In genomic region chr7:48887500-48887899, GRCh38 we compare ENCODE assay signal across 22 cellular contexts. TPM values are rescaled to one million over a fixed set of nuclear protein-coding genes. Genes with fewer than 3 reads are reported as not detected.
DNase-seq lines count a peak whose midpoint lies in the region; ATAC-seq, FAIRE-seq and TF ChIP-seq lines count a peak whose summit lies in the region.
"Had no signal": no experiment of that assay in that cellular context is flagged by ENCODE, and none has a peak within 500 bp of the region (broad histone marks: within the 10 kb centered on the region; RNA-seq: fewer than 3 reads in every experiment).

No MANE protein-coding gene starts in this region.

- no peak overlapping the region for H4K8ac ChIP-seq in mesendoderm (ENCODE audit: low read depth, low read length)

- H3K4me3 ChIP-seq in bronchial epithelial cell (ENCODE audit: low read depth, low read length) (no peak overlapping the region), mesendoderm (ENCODE audit: low read length) (no peak overlapping the region)
- H3K4me3 ChIP-seq: GM23338, left lung, testis had no signal

- DNase-seq in ELF-1 (ENCODE audit: low read depth, low spot score) (peak; percentile 9), NCI-H446 treated with DMSO at 0.1 percent for 48 hours (lab: John Stamatoyannopoulos, UW) (peak; percentile 70), bronchial epithelial cell (ENCODE audit: low read depth) (peak; percentile 21), mesendoderm (peak; percentile 11), NCI-H1105 treated with DMSO at 0.1 percent for 48 hours (lab: John Stamatoyannopoulos, UW) (no peak)
- DNase-seq: activated B cell treated with CpG ODN at 0.5 μM for 24 hours; activated CD8-positive, alpha-beta T cell treated with anti-CD3 and anti-CD28 coated beads, Interleukin-2, amount 10 ng/mL, durations not matched to agents 7 days and 5 days; activated T-cell treated with anti-CD3 and anti-CD28 coated beads, Interleukin-2, amount 50 U/mL, for 72 hours; BE2C; central memory CD4-positive, alpha-beta T cell; effector CD8-positive, alpha-beta T cell; foreskin fibroblast; IMR-90; left lung; NCI-H1105; RPMI8226; small intestine; testis had no signal

- no peak overlapping the region for H3K27ac ChIP-seq in mesendoderm (ENCODE audit: low read depth, low read length)
- H3K27ac ChIP-seq: left lung, testis had no signal

- H4K5ac ChIP-seq in mesendoderm (ENCODE audit: low read length): no peak overlapping the region

- H2BK5ac ChIP-seq in mesendoderm (ENCODE audit: low read length): no peak overlapping the region

- H3K79me2 ChIP-seq in mesendoderm (ENCODE audit: control insufficient read depth, insufficient read depth, low read length): no peaks in the 10 kb centered on the region

- no peak for ATAC-seq in HG03442 (IDR thresholded peaks at IDR 0.05; ENCODE audit: unreplicated experiment)
- ATAC-seq in HG02970 (IDR thresholded peaks at IDR 0.05; ENCODE audit: low FRiP score, unreplicated experiment): no peak
- ATAC-seq: activated CD8-positive, alpha-beta T cell treated with anti-CD3 and anti-CD28 coated beads, Interleukin-2, amount 10 ng/mL, durations not matched to agents 7 days and 5 days; activated T-cell treated with anti-CD3 and anti-CD28 coated beads, Interleukin-2, amount 50 U/mL, for 72 hours; GM23338; left lung had no signal

- H3K79me1 ChIP-seq in mesendoderm (ENCODE audit: low read length): no peaks in the 10 kb centered on the region

- H3K27me3 ChIP-seq in bronchial epithelial cell (ENCODE audit: control insufficient read depth, insufficient read depth, low read length) (no peaks in the 10 kb centered on the region), mesendoderm (ENCODE audit: insufficient read depth, low read length, poor library complexity) (no peaks in the 10 kb centered on the region)
- H3K27me3 ChIP-seq: BE2C, left lung, testis had no signal

- H3K4me2 ChIP-seq in mesendoderm (ENCODE audit: low read length): no peak overlapping the region
- H3K4me2 ChIP-seq: GM23338 had no signal

- H2BK15ac ChIP-seq in mesendoderm (replicated peaks; ENCODE audit: low read depth): no peak overlapping the region

- no peaks in the 10 kb centered on the region for H3K4me1 ChIP-seq in mesendoderm (ENCODE audit: control insufficient read depth, low read depth, low read length)
- H3K4me1 ChIP-seq: BE2C, left lung, testis had no signal

- H3K56ac ChIP-seq in mesendoderm (ENCODE audit: low read length): no peak overlapping the region

- WGBS in mesendoderm (ENCODE audit: extremely low coverage, insufficient coverage, low lambda C conversion rate): no CpG with 5 or more reads among the region's 2 CpGs

- H3K4ac ChIP-seq in mesendoderm (ENCODE audit: low read depth, low read length): no peak overlapping the region

- no peak overlapping the region for H3K23ac ChIP-seq in mesendoderm (ENCODE audit: low read length)

- H3K36me3 ChIP-seq in bronchial epithelial cell (ENCODE audit: control insufficient read depth, insufficient read depth, low read length) (no peaks in the 10 kb centered on the region), mesendoderm (ENCODE audit: control insufficient read depth, insufficient read depth, low read length) (no peaks in the 10 kb centered on the region)
- H3K36me3 ChIP-seq: BE2C, left lung had no signal

- H2BK120ac ChIP-seq in mesendoderm (ENCODE audit: low read depth, low read length): no peak overlapping the region

- TF ChIP-seq CTCF in bronchial epithelial cell (IDR thresholded peaks at IDR 0.05; ENCODE audit: insufficient read depth, low read length, severe bottlenecking): no peak

- no peak overlapping the region for H3K18ac ChIP-seq in mesendoderm (ENCODE audit: low read length)

- no peak for FAIRE-seq in bronchial epithelial cell (lab: Jason Lieb, UNC)
- FAIRE-seq: small intestine had no signal

- no peak overlapping the region for H3K9ac ChIP-seq in mesendoderm (ENCODE audit: low read length)

- H2AK5ac ChIP-seq in mesendoderm (ENCODE audit: low read length): no peak overlapping the region

RNA-seq across cellular contexts. Expression of gene CDC14C, which starts 36.8 kb away (rescaled TPM):
- not detected in 2 replicates for total RNA-seq in bronchial epithelial cell
- 0.01 TPM for polyA plus RNA-seq in mesendoderm (2013, experiment 1 of 2)
- polyA plus RNA-seq in mesendoderm (2013, experiment 2 of 2): not detected
- total RNA-seq: activated B cell treated with CpG ODN at 0.5 μM for 24 hours; activated CD8-positive, alpha-beta T cell treated with anti-CD3 and anti-CD28 coated beads, Interleukin-2, amount 10 ng/mL, durations not matched to agents 7 days and 5 days; activated T-cell treated with anti-CD3 and anti-CD28 coated beads, Interleukin-2, amount 50 U/mL, for 72 hours; left lung; omental fat pad had no signal
- polyA plus RNA-seq: GM23338, IMR-90 had no signal
